In genomic region chr1:1337793-1338147, GRCh38 we compare ENCODE assay signal across 15 cellular contexts. TPM values are rescaled to one million over a fixed set of nuclear protein-coding genes. Genes with fewer than 3 reads are reported as not detected.
A peak's percentile ranks its signal among the peaks of the same experiment; 100 is the strongest.
DNase-seq lines count a peak whose midpoint lies in the region; ATAC-seq and TF ChIP-seq lines count a peak whose summit lies in the region.
"Had no signal": no experiment of that assay in that cellular context is flagged by ENCODE, and none has a peak within 500 bp of the region (broad histone marks: within the 10 kb centered on the region; RNA-seq: fewer than 3 reads in every experiment).

No MANE protein-coding gene starts in this region.

- POLR2A ChIA-PET in naive thymus-derived CD8-positive, alpha-beta T cell (lab: Charles Lee): interaction anchor here (0.7 kb wide), 1 partner anchor 9 kb away, joined by 4 read pairs; no protein-coding TSS in a partner anchor

- no peaks in the 10 kb centered on the region for H3K27me3 Mint-ChIP-seq in naive thymus-derived CD8-positive, alpha-beta T cell

- peaks cover 13% of the 10 kb centered on the region for H3K4me1 ChIP-seq in vagina
- no peaks in the 10 kb centered on the region for H3K4me1 ChIP-seq in gastroesophageal sphincter
- H3K4me1 ChIP-seq: HAP-1 had no signal

- intact Hi-C loops in vagina (cut with DNase I): no loop called here

- TF ChIP-seq POLR2A in vagina (IDR thresholded peaks at IDR 0.05): no peak
- TF ChIP-seq POLR2A in gastroesophageal sphincter (IDR thresholded peaks at IDR 0.05): no peak

- no peaks in the 10 kb centered on the region for H3K27me3 ChIP-seq in vagina
- H3K27me3 ChIP-seq in gastroesophageal sphincter: no peaks in the 10 kb centered on the region
- H3K27me3 ChIP-seq: cardiac muscle cell had no signal

- WGBS in gastroesophageal sphincter (ENCODE audit: low coverage in 1 of 2), 2 donors: 84% methylated on average over 8 of the region's 18 CpGs; no CpG with 5 or more reads in 1 of the 2 donors

- no peak overlapping the region for H3K4me3 Mint-ChIP-seq in naive thymus-derived CD8-positive, alpha-beta T cell

- no peak overlapping the region for H3K27ac ChIP-seq in vagina
- H3K27ac ChIP-seq in gastroesophageal sphincter: no peak overlapping the region
- H3K27ac ChIP-seq: cardiac muscle cell, HL-60 had no signal

- H3K36me3 ChIP-seq in vagina (peaks cover 0 to 33% of the 10 kb centered on the region in 2 donors), gastroesophageal sphincter (peaks cover 0 to 73% of the 10 kb centered on the region in 2 donors)

- H3K9me3 ChIP-seq in vagina (no peaks in the 10 kb centered on the region), gastroesophageal sphincter (no peaks in the 10 kb centered on the region)
- H3K9me3 ChIP-seq: HAP-1 had no signal

- TF ChIP-seq CTCF in vagina (IDR thresholded peaks at IDR 0.05) (no peak), gastroesophageal sphincter (IDR thresholded peaks at IDR 0.05) (no peak)

- peak; percentile 76 for DNase-seq in COLO668 (lab: John Stamatoyannopoulos, UW; ENCODE audit: unreplicated experiment)
- peak; percentile 70 for DNase-seq in HT-29 (ENCODE audit: low spot score)
- peak; percentile 58 for DNase-seq in activated T-cell treated with anti-CD3 and anti-CD28 coated beads, Interleukin-2, amount 50 U/mL, for 1 hour
- DNase-seq in naive thymus-derived CD8-positive, alpha-beta T cell: peak in 2 of 10 donors; percentile 13 to 36
- no peak for DNase-seq in vagina (ENCODE audit: extremely low spot score in 2 of 2)
- DNase-seq in effector CD4-positive, alpha-beta T cell: no peak
- DNase-seq: COR-L47, left cardiac atrium, NCI-H1436 had no signal

- peak overlapping the region in 1 of 10 donors; percentile 34 for H3K27ac Mint-ChIP-seq in naive thymus-derived CD8-positive, alpha-beta T cell

- no peaks in the 10 kb centered on the region for H3K9me3 Mint-ChIP-seq in naive thymus-derived CD8-positive, alpha-beta T cell

- peaks cover 0 to 2% (median 0%) of the 10 kb centered on the region in 4 donors for H3K4me1 Mint-ChIP-seq in naive thymus-derived CD8-positive, alpha-beta T cell

- ATAC-seq in naive thymus-derived CD8-positive, alpha-beta T cell: peak; percentile 69 to 73
- no peak for ATAC-seq in HG03139 (IDR thresholded peaks at IDR 0.05; ENCODE audit: unreplicated experiment)
- ATAC-seq in gastroesophageal sphincter: no peak
- ATAC-seq: Right ventricle myocardium inferior had no signal

- H3K4me3 ChIP-seq in vagina: no peak overlapping the region
- no peak overlapping the region for H3K4me3 ChIP-seq in gastroesophageal sphincter
- H3K4me3 ChIP-seq: cardiac muscle cell, HAP-1 had no signal

- no peak for TF ChIP-seq EP300 in gastroesophageal sphincter (IDR thresholded peaks at IDR 0.05)

- no peaks in the 10 kb centered on the region for H3K36me3 Mint-ChIP-seq in naive thymus-derived CD8-positive, alpha-beta T cell

RNA-seq across cellular contexts. Expression of gene TAS1R3, which starts 6.7 kb away (rescaled TPM):
- total RNA-seq in HT-29 (2014; rRNA removed; shearing (Covaris generic)): 0.89 and 1.6 TPM in 2 replicates
- 1 to 10 TPM; 2.7 to 3.0 TPM for total RNA-seq in naive thymus-derived CD8-positive, alpha-beta T cell
- under 1 TPM in 1 of 3 donors, not detected in 2; 0.10 TPM for polyA plus RNA-seq in naive thymus-derived CD8-positive, alpha-beta T cell
- total RNA-seq in vagina (0.74 TPM), gastroesophageal sphincter (under 1 TPM in 3 of 4 donors, not detected in 1; 0.12 to 0.54 (median 0.40) TPM)

RNA-seq across cellular contexts. Expression of gene DVL1, which starts 11.4 kb away (rescaled TPM):
- 246 and 269 TPM in 2 replicates for total RNA-seq in HT-29 (2014; rRNA removed; shearing (Covaris generic))
- total RNA-seq in naive thymus-derived CD8-positive, alpha-beta T cell: 10 to 100 TPM; 41.9 to 53.3 TPM
- polyA plus RNA-seq in naive thymus-derived CD8-positive, alpha-beta T cell: 1 to 10 TPM in 2 of 3 donors, under 1 TPM in 1; 0.99 to 2.0 (median 1.4) TPM
- total RNA-seq in vagina (72.4 TPM), gastroesophageal sphincter (100 to 1,000 TPM in 1 of 4 donors, 10 to 100 TPM in 3; 84.4 to 174 (median 88.9) TPM)

RNA-seq across cellular contexts. Expression of gene CPTP, which starts 13.2 kb away (rescaled TPM):
- 62.5 and 70.5 TPM in 2 replicates for total RNA-seq in HT-29 (2014; rRNA removed; shearing (Covaris generic))
- total RNA-seq in naive thymus-derived CD8-positive, alpha-beta T cell: 10 to 100 TPM; 25.5 to 25.9 TPM
- 10 to 100 TPM in 2 of 3 donors, 1 to 10 TPM in 1; 9.3 to 19.9 (median 11.6) TPM for polyA plus RNA-seq in naive thymus-derived CD8-positive, alpha-beta T cell
- total RNA-seq in vagina: 20.9 TPM
- 10 to 100 TPM; 10.4 to 42.7 (median 30.1) TPM for total RNA-seq in gastroesophageal sphincter

RNA-seq across cellular contexts. Expression of gene INTS11, which starts 13.3 kb away (rescaled TPM):
- 174 and 200 TPM in 2 replicates for total RNA-seq in HT-29 (2014; rRNA removed; shearing (Covaris generic))
- total RNA-seq in naive thymus-derived CD8-positive, alpha-beta T cell: 100 to 1,000 TPM; 171 to 174 TPM
- polyA plus RNA-seq in naive thymus-derived CD8-positive, alpha-beta T cell: 10 to 100 TPM; 51.7 to 65.1 (median 59.9) TPM
- total RNA-seq in vagina (142 TPM), gastroesophageal sphincter (100 to 1,000 TPM in 1 of 4 donors, 10 to 100 TPM in 3; 62.0 to 119 (median 96.4) TPM)

RNA-seq across cellular contexts. Expression of gene MXRA8, which starts 20.6 kb away (rescaled TPM):
- total RNA-seq in HT-29 (2014; rRNA removed; shearing (Covaris generic)): not detected in 2 replicates
- 1 to 10 TPM; 7.4 to 7.7 TPM for total RNA-seq in naive thymus-derived CD8-positive, alpha-beta T cell
- polyA plus RNA-seq in naive thymus-derived CD8-positive, alpha-beta T cell: 10 to 100 TPM in 2 of 3 donors, 1 to 10 TPM in 1; 7.4 to 22.0 (median 19.7) TPM
- total RNA-seq in vagina (136 TPM), gastroesophageal sphincter (100 to 1,000 TPM in 1 of 4 donors, 10 to 100 TPM in 3; 69.8 to 105 (median 85.4) TPM)

Comparison
In these comparisons a context has a peak if more than half of its experiments do, and no peak if none do; other contexts are left out.
1. DNase-seq: peak in COLO668 (single experiment), HT-29 (single experiment) and activated T-cell treated with anti-CD3 and anti-CD28 coated beads, Interleukin-2, amount 50 U/mL, for 1 hour (single experiment); none in vagina (0 of 2) and effector CD4-positive, alpha-beta T cell (single experiment).
2. ATAC-seq: peak in naive thymus-derived CD8-positive, alpha-beta T cell (2 of 2); none in HG03139 (single experiment) and gastroesophageal sphincter (single experiment).